14 cellular contexts compared by ENCODE assay signal in the genomic region with DNA sequence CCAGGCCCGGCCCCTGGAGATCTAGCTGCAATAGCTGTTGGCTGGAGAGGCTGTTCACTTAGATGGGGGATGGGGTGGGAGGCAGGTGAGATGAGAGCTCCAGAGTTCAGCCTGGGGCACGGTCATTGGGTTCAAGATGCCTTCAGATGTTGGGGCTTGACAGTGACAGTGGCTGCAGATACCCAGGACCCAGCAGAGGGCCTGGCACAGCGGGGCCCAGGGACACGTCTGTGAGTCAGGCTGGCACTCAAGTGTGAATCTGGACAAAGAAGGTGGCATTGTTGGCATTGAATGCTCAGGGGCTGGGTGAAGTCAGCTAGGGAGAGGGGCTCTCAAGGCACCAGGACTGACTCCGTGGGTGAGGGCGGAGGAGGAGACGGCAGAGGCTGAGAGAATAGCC.
DNase-seq lines count a peak whose midpoint lies in the region; ATAC-seq and TF ChIP-seq lines count a peak whose summit lies in the region.
"Had no signal": no experiment of that assay in that cellular context is flagged by ENCODE, and none has a peak within 500 bp of the region (broad histone marks: within the 10 kb centered on the region; RNA-seq: fewer than 3 reads in every experiment).

No MANE protein-coding gene starts in this region.

- H3K4me3 Mint-ChIP-seq in activated naive CD8-positive, alpha-beta T cell treated with anti-CD3 and anti-CD28 coated beads, Interleukin-2, amount 10 ng/mL, durations not matched to agents 7 days and 5 days = peak overlapping the region; percentile 26
- H3K4me3 Mint-ChIP-seq in natural killer cell = peak overlapping the region; percentile 50
- H3K4me3 Mint-ChIP-seq: CD14-positive monocyte had no signal

- intact Hi-C loops in natural killer cell (cut with micrococcal nuclease) = no loop called here
- intact Hi-C loops in colonic mucosa (cut with DNase I) = no loop called here

- H3F3A ChIP-seq in DOHH2 (ENCODE audit: control insufficient read depth, insufficient read depth) = peaks cover 29% of the 10 kb centered on the region

- POLR2A ChIA-PET in activated naive CD8-positive, alpha-beta T cell treated with anti-CD3 and anti-CD28 coated beads, Interleukin-2, amount 10 ng/mL, durations not matched to agents 7 days and 5 days (lab: Charles Lee) = interaction anchor here (0.8 to 1.2 kb wide), 5 partner anchors 9 to 69 kb away, joined by 3 to 4 read pairs (median 3); no protein-coding TSS in a partner anchor

- no peaks in the 10 kb centered on the region for H3K27me3 Mint-ChIP-seq in activated naive CD8-positive, alpha-beta T cell treated with anti-CD3 and anti-CD28 coated beads, Interleukin-2, amount 10 ng/mL, durations not matched to agents 7 days and 5 days
- no peaks in the 10 kb centered on the region for H3K27me3 Mint-ChIP-seq in natural killer cell (ENCODE audit: low read depth in 2 of 2)

- H3K4me1 ChIP-seq in BLaER1 treated with 17β-estradiol and CSF1 and Interleukin-3, amounts not matched to agents 10 nM and 100 nM = peaks cover 96 to 99% (median 97%) of the 10 kb centered on the region in 10 experiments
- H3K4me1 ChIP-seq in DOHH2 (ENCODE audit: control insufficient read depth, low read length) = peaks cover 99% of the 10 kb centered on the region
- peaks cover 16% of the 10 kb centered on the region for H3K4me1 ChIP-seq in colonic mucosa

- H3K27ac ChIP-seq in BLaER1 treated with 17β-estradiol and CSF1 and Interleukin-3, amounts not matched to agents 10 nM and 100 nM = peak overlapping the region in 7 of 11 experiments; percentile 10 to 99 (median 87); a peak in 8 of 22 replicates
- H3K27ac ChIP-seq in DOHH2 (ENCODE audit: low read depth, low read length) = 0 out of 2 replicates have a peak overlapping the region, but pooled peaks have one; percentile 11
- H3K27ac ChIP-seq in colonic mucosa = no peak overlapping the region

- ATAC-seq in activated naive CD8-positive, alpha-beta T cell treated with anti-CD3 and anti-CD28 coated beads, Interleukin-2, amount 10 ng/mL, durations not matched to agents 7 days and 5 days (ENCODE audit: low read depth) = no peak
- ATAC-seq in natural killer cell (no peak), HG02759 (IDR thresholded peaks at IDR 0.05; ENCODE audit: unreplicated experiment) (no peak)
- ATAC-seq: HCT116 had no signal

- DNase-seq in activated naive CD8-positive, alpha-beta T cell treated with anti-CD3 and anti-CD28 coated beads, Interleukin-2, amount 10 ng/mL, durations not matched to agents 7 days and 5 days = no peak
- DNase-seq in natural killer cell (no peak), colonic mucosa (no peak), DMS153 (lab: John Stamatoyannopoulos, UW) (no peak), SIG-M5 (lab: John Stamatoyannopoulos, UW) (no peak)
- DNase-seq: activated CD4-positive, alpha-beta T cell treated with anti-CD3 and anti-CD28 coated beads for 4 hours; adrenal gland; MV-4-11; stimulated activated CD4-positive, alpha-beta T cell treated with anti-CD3 and anti-CD28 coated beads, Interleukin-1b, Interleukin-23, amount 100 ng/mL, for 48 hours had no signal

- peaks cover 48% of the 10 kb centered on the region for H3K36me3 Mint-ChIP-seq in activated naive CD8-positive, alpha-beta T cell treated with anti-CD3 and anti-CD28 coated beads, Interleukin-2, amount 10 ng/mL, durations not matched to agents 7 days and 5 days
- H3K36me3 Mint-ChIP-seq in natural killer cell = no peaks in the 10 kb centered on the region

- H3K4me3 ChIP-seq in BLaER1 treated with 17β-estradiol and CSF1 and Interleukin-3, amounts not matched to agents 10 nM and 100 nM = no peak overlapping the region
- H3K4me3 ChIP-seq in DOHH2 (ENCODE audit: low read length) (peak overlapping the region; percentile 62), colonic mucosa (no peak overlapping the region)
- H3K4me3 ChIP-seq: adrenal gland had no signal

- H3K79me2 ChIP-seq in DOHH2 (ENCODE audit: control insufficient read depth, low read length) = peaks cover 100% of the 10 kb centered on the region

- H3K9me2 ChIP-seq in DOHH2 (replicated peaks; ENCODE audit: control insufficient read depth, low read length) = no peaks in the 10 kb centered on the region

- peak overlapping the region in 2 of 11 experiments; percentile 13 to 31; a peak in 4 of 22 replicates for H3K9ac ChIP-seq in BLaER1 treated with 17β-estradiol and CSF1 and Interleukin-3, amounts not matched to agents 10 nM and 100 nM
- H3K9ac ChIP-seq in colonic mucosa (ENCODE audit: low read depth in 2 of 2, low read length in 2 of 2) = no peak overlapping the region

- no peaks in the 10 kb centered on the region for H3K9me3 Mint-ChIP-seq in activated naive CD8-positive, alpha-beta T cell treated with anti-CD3 and anti-CD28 coated beads, Interleukin-2, amount 10 ng/mL, durations not matched to agents 7 days and 5 days
- peaks cover 0 to 6% of the 10 kb centered on the region in 2 donors for H3K9me3 Mint-ChIP-seq in natural killer cell

- H3K27ac Mint-ChIP-seq in activated naive CD8-positive, alpha-beta T cell treated with anti-CD3 and anti-CD28 coated beads, Interleukin-2, amount 10 ng/mL, durations not matched to agents 7 days and 5 days = peak overlapping the region; percentile 77
- peak overlapping the region; percentile 63 to 76 for H3K27ac Mint-ChIP-seq in natural killer cell

- TF ChIP-seq CTCF in DOHH2 (IDR thresholded peaks at IDR 0.05; ENCODE audit: low read depth, low read length, poor library complexity, severe bottlenecking) (no peak), natural killer cell (IDR thresholded peaks at IDR 0.05) (no peak), colonic mucosa (IDR thresholded peaks at IDR 0.05) (no peak)

- peaks cover 80% of the 10 kb centered on the region for H3K4me1 Mint-ChIP-seq in activated naive CD8-positive, alpha-beta T cell treated with anti-CD3 and anti-CD28 coated beads, Interleukin-2, amount 10 ng/mL, durations not matched to agents 7 days and 5 days
- H3K4me1 Mint-ChIP-seq in natural killer cell = peaks cover 79 to 98% of the 10 kb centered on the region in 2 donors

- peaks cover 13 to 82% (median 54%) of the 10 kb centered on the region in 11 experiments for H3K36me3 ChIP-seq in BLaER1 treated with 17β-estradiol and CSF1 and Interleukin-3, amounts not matched to agents 10 nM and 100 nM
- H3K36me3 ChIP-seq in DOHH2 (ENCODE audit: control insufficient read depth, low read length) = peaks cover 89% of the 10 kb centered on the region
- H3K36me3 ChIP-seq in colonic mucosa = no peaks in the 10 kb centered on the region
- H3K36me3 ChIP-seq: adrenal gland had no signal

- H3K4me2 ChIP-seq in BLaER1 treated with 17β-estradiol and CSF1 and Interleukin-3, amounts not matched to agents 10 nM and 100 nM = peak overlapping the region; percentile 84 to 100 (median 99)
- peak overlapping the region; percentile 69 for H3K4me2 ChIP-seq in DOHH2 (ENCODE audit: low read length)

- no peaks in the 10 kb centered on the region for H3K27me3 ChIP-seq in BLaER1 treated with 17β-estradiol and CSF1 and Interleukin-3, amounts not matched to agents 10 nM and 100 nM
- H3K27me3 ChIP-seq in DOHH2 (ENCODE audit: control insufficient read depth, low read length) (no peaks in the 10 kb centered on the region), colonic mucosa (no peaks in the 10 kb centered on the region)
- H3K27me3 ChIP-seq: adrenal gland had no signal

- H3K9me3 ChIP-seq in BLaER1 treated with 17β-estradiol and CSF1 and Interleukin-3, amounts not matched to agents 10 nM and 100 nM (replicated peaks in 1 of 11) = no peaks in the 10 kb centered on the region
- H3K9me3 ChIP-seq in DOHH2 (ENCODE audit: control insufficient read depth, insufficient read depth, low read length) (no peaks in the 10 kb centered on the region), colonic mucosa (no peaks in the 10 kb centered on the region)
- H3K9me3 ChIP-seq: adrenal gland had no signal

- H4K20me1 ChIP-seq in BLaER1 treated with 17β-estradiol and CSF1 and Interleukin-3, amounts not matched to agents 10 nM and 100 nM = peaks cover 53 to 94% (median 79%) of the 10 kb centered on the region in 11 experiments; a peak in 21 of 22 replicates
- H4K20me1 ChIP-seq in DOHH2 (ENCODE audit: control insufficient read depth, insufficient read depth, low read depth, low read length) = peaks cover 24% of the 10 kb centered on the region
